In genomic region chr9:21904776-21905175, GRCh38 we compare ENCODE assay signal across 19 cellular contexts.
DNase-seq lines count a peak whose midpoint lies in the region; ATAC-seq and TF ChIP-seq lines count a peak whose summit lies in the region.
"Had no signal": no experiment of that assay in that cellular context is flagged by ENCODE, and none has a peak within 500 bp of the region (broad histone marks: within the 10 kb centered on the region; RNA-seq: fewer than 3 reads in every experiment).

No MANE protein-coding gene starts in this region.

- no peaks in the 10 kb centered on the region for H3K79me2 ChIP-seq in Loucy (ENCODE audit: insufficient read depth, low read length)

- peak; percentile 26 for DNase-seq in EL
- no peak for DNase-seq in astrocyte of the cerebellum (ENCODE audit: low read depth)
- peak; percentile 19 for DNase-seq in iPS DF 4.7 (ENCODE audit: extremely low read depth, low spot score)
- DNase-seq in BE2C: no peak
- DNase-seq in activated CD4-positive, CD25-positive, alpha-beta regulatory T cell treated with anti-CD3 and anti-CD28 coated beads, Interleukin-2, amount 50 U/mL, for 72 hours: no peak
- no peak for DNase-seq in NCI-H345 (lab: John Stamatoyannopoulos, UW)
- DNase-seq: activated CD4-positive, alpha-beta T cell treated with anti-CD3 and anti-CD28 coated beads, Interleukin-2, amount 50 U/mL, for 48 hours; activated naive CD4-positive, alpha-beta T cell treated with anti-CD3 and anti-CD28 coated beads for 36 hours; activated T-cell treated with anti-CD3 and anti-CD28 coated beads, Interleukin-2, amount 50 U/mL, for 1 hour; body of pancreas; left ventricle myocardium superior; MG63; NCI-H1694; NK-92 treated with Interleukin-12 subunit alpha and Interleukin-12 subunit beta, amount 100 ng/mL, for 24 hours; pancreas; stimulated activated CD4-positive, alpha-beta T cell treated with anti-CD3 and anti-CD28 coated beads, Interleukin-4, amount 100 ng/mL, for 1 hour had no signal

- no peak for ATAC-seq in HG02981 (IDR thresholded peaks at IDR 0.05; ENCODE audit: unreplicated experiment)
- ATAC-seq: body of pancreas, left ventricle myocardium superior, pancreas had no signal

- H3K36me3 ChIP-seq in Loucy (ENCODE audit: insufficient read depth, low read length) (no peaks in the 10 kb centered on the region), BE2C (no peaks in the 10 kb centered on the region; the same call in 1 of the 2 replicates)
- H3K36me3 ChIP-seq: MG63, pancreas had no signal

- no peaks in the 10 kb centered on the region for H3K27me3 ChIP-seq in Loucy (ENCODE audit: insufficient read depth, low read length, poor library complexity, severe bottlenecking)
- no peaks in the 10 kb centered on the region for H3K27me3 ChIP-seq in BE2C
- H3K27me3 ChIP-seq: body of pancreas, MG63, pancreas had no signal

- H3K9ac ChIP-seq in Loucy (ENCODE audit: low read depth, low read length, poor library complexity, severe bottlenecking): no peak overlapping the region

- H3K4me3 ChIP-seq in Loucy (ENCODE audit: low read length, poor library complexity, severe bottlenecking) (no peak overlapping the region), astrocyte of the cerebellum (ENCODE audit: low read depth, low read length) (no peak overlapping the region), BE2C (ENCODE audit: low read depth, low read length) (no peak overlapping the region)
- H3K4me3 ChIP-seq: body of pancreas, MG63, pancreas, skin epidermis had no signal

- no peaks in the 10 kb centered on the region for H3K9me3 ChIP-seq in Loucy (ENCODE audit: insufficient read depth, low read depth, low read length)
- peaks cover 5% of the 10 kb centered on the region for H3K9me3 ChIP-seq in BE2C
- H3K9me3 ChIP-seq: MG63, pancreas had no signal

- H3K4me1 ChIP-seq in Loucy (ENCODE audit: insufficient read depth, low read length, poor library complexity, severe bottlenecking) (peaks cover 13% of the 10 kb centered on the region), BE2C (no peaks in the 10 kb centered on the region)
- H3K4me1 ChIP-seq: body of pancreas, pancreas had no signal

- no peaks in the 10 kb centered on the region for H3F3A ChIP-seq in Loucy (ENCODE audit: low read depth)

- TF ChIP-seq CTCF in Loucy (conservative IDR thresholded peaks at IDR 0.05; ENCODE audit: low read length) (peak; percentile 37), astrocyte of the cerebellum (IDR thresholded peaks at IDR 0.05; ENCODE audit: low read depth, low read length, missing control alignments) (peak; percentile 2), BE2C (IDR thresholded peaks at IDR 0.05; ENCODE audit: low read depth, low read length) (no peak; the same call in 1 of the 2 replicates)

- H4K20me1 ChIP-seq in Loucy (ENCODE audit: insufficient read depth, low read length, poor library complexity, severe bottlenecking): no peaks in the 10 kb centered on the region

- no peak overlapping the region for H3K4me2 ChIP-seq in Loucy (ENCODE audit: low read depth, low read length, poor library complexity, severe bottlenecking)

- in situ Hi-C loops in astrocyte of the cerebellum (cut with HindIII; ENCODE audit: low sequenced_read_pairs): no loop called here

- H2AFZ ChIP-seq in Loucy (ENCODE audit: low read length): no peak overlapping the region

- H3K9me2 ChIP-seq in Loucy (replicated peaks; ENCODE audit: low read depth, low read length): no peaks in the 10 kb centered on the region

Comparison
In these comparisons a context has a peak if more than half of its experiments do, and no peak if none do; other contexts are left out.
1. DNase-seq: peak in EL (single experiment) and iPS DF 4.7 (single experiment); none in astrocyte of the cerebellum (single experiment), BE2C (single experiment), activated CD4-positive, CD25-positive, alpha-beta regulatory T cell treated with anti-CD3 and anti-CD28 coated beads, Interleukin-2, amount 50 U/mL, for 72 hours (single experiment) and NCI-H345 (single experiment).